20 cellular contexts compared by ENCODE assay signal in genomic region chrX:23819385-23820234, GRCh38. TPM values are rescaled to one million over a fixed set of nuclear protein-coding genes. Genes with fewer than 3 reads are reported as not detected.
A peak's percentile ranks its signal among the peaks of the same experiment; 100 is the strongest.
DNase-seq lines count a peak whose midpoint lies in the region; ATAC-seq, FAIRE-seq and TF ChIP-seq lines count a peak whose summit lies in the region.
"Had no signal": no experiment of that assay in that cellular context is flagged by ENCODE, and none has a peak within 500 bp of the region (broad histone marks: within the 10 kb centered on the region; RNA-seq: fewer than 3 reads in every experiment).

No MANE protein-coding gene starts in this region.

- in situ Hi-C loops in astrocyte of the spinal cord (cut with HindIII; ENCODE audit: low sequenced_read_pairs), result no loop called here
- in situ Hi-C loops in HepG2 (cut with HindIII; ENCODE audit: extremely low pct_ligation_motif_present, low pct_unique_long_range_greater_than_20kb), result no loop called here

- peak; percentile 60 for FAIRE-seq in HepG2 (lab: Jason Lieb, UNC)
- FAIRE-seq: kidney had no signal

- H3K27me3 ChIP-seq in HCT116 (ENCODE audit: insufficient read depth, low read length) (no peaks in the 10 kb centered on the region), HepG2 (ENCODE audit: control insufficient read depth in 1 of 2, insufficient read depth in 2 of 2, low read length in 2 of 2) (no peaks in the 10 kb centered on the region)

- RAD21 ChIA-PET in HCT116 (lab: Charles Lee; ENCODE audit: low non-redundant PET in 1 of 2, low total read pairs in 2 of 2, uncharacterized antibody in 2 of 2, unreplicated experiment in 2 of 2), result no interaction called here

- H3K9ac ChIP-seq in HCT116 (ENCODE audit: low read length), result no peak overlapping the region
- no peak overlapping the region for H3K9ac ChIP-seq in HepG2 (ENCODE audit: insufficient read depth, low read depth, low read length)

- H3K9me2 ChIP-seq in HCT116 (ENCODE audit: insufficient read depth), result no peaks in the 10 kb centered on the region

- no peak for TF ChIP-seq CTCF in HCT116 (IDR thresholded peaks at IDR 0.05 in 2 of 3, conservative IDR thresholded peaks at IDR 0.05 in 1 of 3; ENCODE audit: borderline replicate concordance in 1 of 3, insufficient read depth in 1 of 3, low read depth in 2 of 3, low read length in 2 of 3)
- no peak for TF ChIP-seq CTCF in astrocyte of the spinal cord (IDR thresholded peaks at IDR 0.05; ENCODE audit: low read depth, low read length)
- TF ChIP-seq CTCF in HepG2 (CRISPR knock-in tag; IDR thresholded peaks at IDR 0.05), result no peak

- no peak overlapping the region for H2AFZ ChIP-seq in HCT116 (ENCODE audit: low read depth, low read length, poor library complexity, severe bottlenecking)
- H2AFZ ChIP-seq in HepG2 (ENCODE audit: low read length), result no peak overlapping the region

- 82% methylated on average over 9 of the region's 10 CpGs for WGBS in HepG2 (ENCODE audit: low lambda C conversion rate)

- DNase-seq in A172 (ENCODE audit: low spot score) (peak; percentile 19), HCT116 (ENCODE audit: low read depth, low spot score) (no peak), astrocyte of the spinal cord (ENCODE audit: low read depth, low spot score) (peak; percentile 45), HepG2 (ENCODE audit: low spot score) (peak; percentile 35), NOMO-1 (lab: John Stamatoyannopoulos, UW; ENCODE audit: unreplicated experiment in 2 of 2) (no peak)
- DNase-seq: activated CD4-positive, alpha-beta T cell treated with anti-CD3 and anti-CD28 coated beads, Interleukin-2, amount 50 U/mL, for 4 hours; activated gamma-delta T cell treated with Interleukin-2 at 50 U/mL for 16 hours; amniotic stem cell; DND-41; effector memory CD4-positive, alpha-beta T cell; H7; kidney; NCI-H1436; NCI-H345; SHP77; WERI-Rb-1 had no signal

- POLR2A ChIA-PET in HCT116 (lab: Charles Lee), result interaction anchor here (1.0 to 1.8 kb wide), 2 partner anchors 11 to 12 kb away, joined by 3 to 4 read pairs; no protein-coding TSS in a partner anchor
- POLR2A ChIA-PET in HepG2 (lab: Yijun Ruan, JAX), result interaction anchor here (0.6 to 1.0 kb wide), 3 partner anchors 12 to 37 kb away, joined by 3 to 7 read pairs (median 3); partner anchors contain the start of gene SAT1

- CTCF ChIA-PET in HCT116 (lab: Charles Lee) (no interaction called here), HepG2 (lab: Yijun Ruan, JAX; ENCODE audit: low intra/inter-chr PET ratio, low total read pairs) (no interaction called here)

- H3K9me3 ChIP-seq in HCT116 (ENCODE audit: control insufficient read depth in 1 of 2, insufficient read depth in 1 of 2, low read depth in 1 of 2, low read length in 2 of 2) (no peaks in the 10 kb centered on the region), HepG2 (ENCODE audit: low read length) (no peaks in the 10 kb centered on the region)

- intact Hi-C loops in HCT116 (cut with micrococcal nuclease) (no loop called here), HepG2 (cut with micrococcal nuclease; ENCODE audit: unreplicated experiment) (no loop called here)

- H3K4me3 ChIP-seq in HCT116 (replicated peaks in 1 of 2; ENCODE audit: low read depth in 1 of 2, low read length in 2 of 2) (no peak overlapping the region), astrocyte of the spinal cord (ENCODE audit: low read depth, low read length) (no peak overlapping the region), HepG2 (replicated peaks in 1 of 3; ENCODE audit: insufficient read depth in 1 of 3, low read depth in 2 of 3, low read length in 3 of 3) (no peak overlapping the region)

- H3K27ac ChIP-seq in HCT116 (ENCODE audit: low read depth, low read length) (0 out of 2 replicates have a peak overlapping the region, but pooled peaks have one; percentile 42), HepG2 (ENCODE audit: extremely low read length, insufficient read depth, low read length) (no peak overlapping the region)
- H3K27ac ChIP-seq: WERI-Rb-1 had no signal

- H3K79me2 ChIP-seq in HCT116 (ENCODE audit: insufficient read depth, low read length) (no peaks in the 10 kb centered on the region), HepG2 (ENCODE audit: insufficient read depth, low read length) (no peaks in the 10 kb centered on the region)

- H3K36me3 ChIP-seq in HCT116 (ENCODE audit: control insufficient read depth in 1 of 2, insufficient read depth in 2 of 2, low read length in 2 of 2) (no peaks in the 10 kb centered on the region), HepG2 (replicated peaks in 1 of 2; ENCODE audit: control insufficient read depth in 1 of 2, insufficient read depth in 2 of 2, low read length in 2 of 2) (no peaks in the 10 kb centered on the region)
- H3K36me3 ChIP-seq: WERI-Rb-1 had no signal

- ATAC-seq in HCT116, result 0 out of 2 replicates have a peak, but pooled peaks have one; percentile 21
- ATAC-seq in HepG2, result no peak
- ATAC-seq in GM18868 (IDR thresholded peaks at IDR 0.05; ENCODE audit: unreplicated experiment), result no peak
- no peak for ATAC-seq in HG03025 (IDR thresholded peaks at IDR 0.05; ENCODE audit: low FRiP score, unreplicated experiment)
- no peak for ATAC-seq in HG03196 (IDR thresholded peaks at IDR 0.05; ENCODE audit: unreplicated experiment)
- ATAC-seq: stimulated activated effector memory CD8-positive, alpha-beta T cell treated with anti-CD3 and anti-CD28 coated beads, Interleukin-12 subunit alpha, Interleukin-12 subunit beta, amount 100 ng/mL, for 72 hours had no signal

- H3K4me2 ChIP-seq in HCT116 (ENCODE audit: low read length), result peak overlapping the region; percentile 46
- H3K4me2 ChIP-seq in HepG2 (ENCODE audit: low read depth, low read length), result no peak overlapping the region

- TF ChIP-seq EP300 in HepG2 (IDR thresholded peaks at IDR 0.05; ENCODE audit: low read depth in 2 of 2, low read length in 2 of 2) (no peak), HepG2 (CRISPR knock-in tag; IDR thresholded peaks at IDR 0.05; ENCODE audit: borderline replicate concordance) (no peak)

- no peaks in the 10 kb centered on the region for H4K20me1 ChIP-seq in HCT116 (ENCODE audit: insufficient read depth)
- no peaks in the 10 kb centered on the region for H4K20me1 ChIP-seq in HepG2 (ENCODE audit: insufficient read depth, low read length)

- H3K4me1 ChIP-seq in HCT116 (ENCODE audit: control insufficient read depth in 1 of 2, insufficient read depth in 2 of 2, low read length in 2 of 2) (peaks cover 28 to 34% of the 10 kb centered on the region in 2 experiments), HepG2 (ENCODE audit: insufficient read depth, low read length) (peaks cover 35% of the 10 kb centered on the region)

- TF ChIP-seq POLR2A in HCT116 (IDR thresholded peaks at IDR 0.05; ENCODE audit: borderline replicate concordance, extremely low read depth, insufficient read depth, insufficient read length) (no peak), HepG2 (IDR thresholded peaks at IDR 0.05; ENCODE audit: insufficient read depth in 1 of 2, low read depth in 2 of 2, low read length in 2 of 2) (no peak)

- BruUV-seq in HCT116 (replicated peaks; lab: Mats Ljungman, UMichigan) (no TSS peak), HepG2 (replicated peaks; lab: Mats Ljungman, UMichigan) (no TSS peak)

- no peak for TF ChIP-seq RAD21 in HCT116 (IDR thresholded peaks at IDR 0.05; ENCODE audit: low read depth)
- TF ChIP-seq RAD21 in HepG2 (CRISPR knock-in tag; IDR thresholded peaks at IDR 0.05), result no peak

TF ChIP-seq in HCT116, 20 proteins besides CTCF, POLR2A, EP300 and RAD21 (continues in another document):
- TF ChIP-seq FOSL1 (IDR thresholded peaks at IDR 0.05; ENCODE audit: low read depth) (no peak), SRF (IDR thresholded peaks at IDR 0.05; ENCODE audit: low read depth) (no peak), SP1 (IDR thresholded peaks at IDR 0.05; ENCODE audit: low read depth) (0 out of 2 replicates have a peak, but pooled peaks have one; percentile 2)

TF ChIP-seq in HepG2, 621 proteins besides CTCF, POLR2A, EP300 and RAD21 (continues in another document):
- TF ChIP-seq FOSL2 (CRISPR knock-in tag; IDR thresholded peaks at IDR 0.05) (0 out of 2 replicates have a peak, but pooled peaks have one; percentile 11), CEBPG (CRISPR knock-in tag; IDR thresholded peaks at IDR 0.05) (peak; percentile 26; the same call in 1 of the 2 replicates), ZNF576 (CRISPR knock-in tag; IDR thresholded peaks at IDR 0.05) (no peak), RXRA (CRISPR knock-in tag; IDR thresholded peaks at IDR 0.05) (peak; percentile 40; the same call in 1 of the 2 replicates), MED1 (CRISPR knock-in tag; IDR thresholded peaks at IDR 0.05) (0 out of 2 replicates have a peak, but pooled peaks have one; percentile 12), CBX2 (IDR thresholded peaks at IDR 0.05; ENCODE audit: low read depth, low read length) (no peak), CBX2 (CRISPR knock-in tag; IDR thresholded peaks at IDR 0.05; ENCODE audit: low read depth) (no peak)

RNA-seq across cellular contexts. Expression of gene SAT1, which starts 36.6 kb away (rescaled TPM):
- 61.6 and 86.7 TPM in 2 replicates for total RNA-seq in A172 (2014; rRNA removed; shearing (Covaris generic))
- total RNA-seq in HCT116 (2021; ENCODE audit: unreplicated experiment) (821 TPM), HepG2 (2016; rRNA removed; fragmentation: Illumina TruSeq; extraction: Trizol) (216 and 237 TPM in 2 replicates)
- polyA plus RNA-seq in HCT116 (2012), result 1,117 and 1,190 TPM in 2 replicates
- total RNA-seq in HepG2 (2016; cell fraction: cytosol; rRNA removed; fragmentation: Illumina TruSeq; extraction: Trizol; ENCODE audit: low read depth), result 71.5 and 78.9 TPM in 2 replicates
- total RNA-seq in HepG2 (2016; cell fraction: insoluble cytoplasmic fraction; rRNA removed; fragmentation: Illumina TruSeq; extraction: Trizol), result 224 and 242 TPM in 2 replicates
- total RNA-seq in HepG2 (2016; cell fraction: membrane; rRNA removed; fragmentation: Illumina TruSeq; extraction: Trizol), result 183 and 209 TPM in 2 replicates
- 221 and 242 TPM in 2 replicates for total RNA-seq in HepG2 (2016; cell fraction: nucleus; rRNA removed; fragmentation: Illumina TruSeq; extraction: Trizol)
- polyA plus RNA-seq in HepG2 (2011; rRNA removed), result 1,213 and 1,243 TPM in 2 replicates
- polyA plus RNA-seq in HepG2 (2011; cell fraction: cytosol; rRNA removed), result 501 and 788 TPM in 2 replicates
- polyA plus RNA-seq in HepG2 (2011; cell fraction: nucleus; rRNA removed), result 2,273 and 3,133 TPM in 2 replicates
- polyA plus RNA-seq in HepG2 (2012), result 931 and 961 TPM in 2 replicates
- polyA plus RNA-seq in HepG2 (2016; cell fraction: cytosol; fragmentation: Illumina TruSeq; extraction: Trizol; ENCODE audit: low read depth), result 82.9 and 86.6 TPM in 2 replicates
- 238 and 267 TPM in 2 replicates for polyA plus RNA-seq in HepG2 (2016; cell fraction: insoluble cytoplasmic fraction; fragmentation: Illumina TruSeq; extraction: Trizol; ENCODE audit: low read depth)
- polyA plus RNA-seq in HepG2 (2016; cell fraction: membrane; fragmentation: Illumina TruSeq; extraction: Trizol; ENCODE audit: low read depth), result 166 and 177 TPM in 2 replicates
- polyA plus RNA-seq in HepG2 (2016; cell fraction: nucleus; fragmentation: Illumina TruSeq; extraction: Trizol; ENCODE audit: insufficient read depth, low read depth), result 367 and 400 TPM in 2 replicates
- 38.8 and 128 TPM in 2 replicates for polyA minus RNA-seq in HepG2 (2011; rRNA and poly(A)+ RNA removed; ENCODE audit: low replicate concordance)
- polyA minus RNA-seq in HepG2 (2011; cell fraction: cytosol; rRNA and poly(A)+ RNA removed), result 149 and 175 TPM in 2 replicates
- polyA minus RNA-seq in HepG2 (2011; cell fraction: nucleus; rRNA and poly(A)+ RNA removed), result 734 and 963 TPM in 2 replicates

Comparison
In these comparisons a context has a peak if more than half of its experiments do, and no peak if none do; other contexts are left out.
1. DNase-seq: peak in A172 (single experiment), astrocyte of the spinal cord (single experiment) and HepG2 (single experiment); none in HCT116 (single experiment) and NOMO-1 (0 of 2).